ENCODE assay signal across 10 cellular contexts in the genomic region with DNA sequence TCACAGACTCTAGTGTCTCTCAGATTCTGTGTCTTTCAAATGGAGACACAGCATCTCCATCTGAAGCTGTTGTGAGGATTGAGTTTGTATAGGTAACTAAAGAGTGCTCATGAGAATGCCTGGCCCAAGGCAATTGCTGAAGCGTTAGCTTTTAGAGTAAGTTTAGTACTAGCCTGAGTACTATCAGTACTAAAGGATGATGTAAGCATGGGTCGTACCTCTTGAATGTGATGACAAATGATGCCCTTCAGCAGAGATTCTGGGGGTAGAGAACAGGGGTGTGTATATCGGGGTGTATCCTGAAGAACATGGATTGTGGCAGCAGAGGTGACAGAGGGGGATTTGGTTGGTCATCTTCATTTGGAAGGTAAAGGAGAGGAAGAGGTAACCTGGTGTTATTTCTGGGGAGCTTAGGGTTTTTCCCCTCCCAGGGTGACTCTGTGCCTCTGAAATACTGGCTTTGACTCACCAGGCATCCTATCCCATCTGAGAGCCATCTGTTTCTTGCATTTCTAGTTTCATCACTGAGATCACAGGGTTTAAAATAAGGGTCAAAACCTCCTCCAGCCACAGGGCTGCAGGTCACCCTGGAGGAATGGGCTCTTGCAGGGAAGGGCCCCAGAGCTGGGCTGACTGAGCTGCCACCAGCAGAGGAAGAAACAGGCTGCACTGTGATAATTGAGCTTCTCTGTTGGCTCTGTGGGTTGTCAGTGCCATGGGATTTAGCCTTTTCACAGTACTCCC.
DNase-seq lines count a peak whose midpoint lies in the region; ATAC-seq and TF ChIP-seq lines count a peak whose summit lies in the region.
"Had no signal": no experiment of that assay in that cellular context is flagged by ENCODE, and none has a peak within 500 bp of the region (broad histone marks: within the 10 kb centered on the region; RNA-seq: fewer than 3 reads in every experiment).

No MANE protein-coding gene starts in this region.

- H4K20me1 ChIP-seq in PC-9 (ENCODE audit: insufficient read depth), result no peaks in the 10 kb centered on the region

- no peaks in the 10 kb centered on the region for H3K9me3 ChIP-seq in PC-9 (ENCODE audit: insufficient read depth, low read depth)

- no peak overlapping the region for H3K27ac ChIP-seq in PC-9
- H3K27ac ChIP-seq: parathyroid adenoma had no signal

- H3K4me3 ChIP-seq in PC-9, result no peak overlapping the region

- intact Hi-C loops in PC-9 (cut with micrococcal nuclease; ENCODE audit: unreplicated experiment) (no loop called here), posterior vena cava (cut with DNase I) (no loop called here)

- peaks cover 34% of the 10 kb centered on the region; the same call in 1 of the 2 replicates for H3K27me3 ChIP-seq in PC-9 (ENCODE audit: insufficient read depth, low read depth)

- CTCF ChIA-PET in PC-9 (lab: Charles Lee), result interaction anchor here (0.6 kb wide), 1 partner anchor 54 kb away, joined by 3 read pairs; no protein-coding TSS in a partner anchor

- ATAC-seq in GM18499 (IDR thresholded peaks at IDR 0.05; ENCODE audit: insufficient read depth, unreplicated experiment) (peak; percentile 81), GM21528 (IDR thresholded peaks at IDR 0.05; ENCODE audit: low FRiP score, unreplicated experiment) (peak; percentile 75), HG03439 (IDR thresholded peaks at IDR 0.05; ENCODE audit: unreplicated experiment) (peak; percentile 86)

- H3K9me2 ChIP-seq in PC-9 (ENCODE audit: insufficient read depth), result no peaks in the 10 kb centered on the region

- no peak overlapping the region for H2AFZ ChIP-seq in PC-9
- H2AFZ ChIP-seq: parathyroid adenoma had no signal

- peak; percentile 34 for DNase-seq in myocyte (ENCODE audit: low read depth)
- DNase-seq in PC-9, result no peak
- DNase-seq in activated naive CD4-positive, alpha-beta T cell treated with Interleukin-2 at 50 U/mL for 16 hours, result no peak
- DNase-seq in cerebellar cortex (ENCODE audit: low spot score), result no peak
- no peak for DNase-seq in posterior vena cava (ENCODE audit: low spot score)
- DNase-seq: activated CD4-positive, alpha-beta T cell treated with anti-CD3 and anti-CD28 coated beads for 1 hour had no signal

- no peak for TF ChIP-seq CTCF in PC-9 (conservative IDR thresholded peaks at IDR 0.05)

- BruUV-seq in PC-9 (replicated peaks; lab: Mats Ljungman, UMichigan), result no TSS peak

- no peaks in the 10 kb centered on the region for H3K79me2 ChIP-seq in PC-9 (ENCODE audit: low read depth)
- H3K79me2 ChIP-seq: parathyroid adenoma had no signal

- H3K4me2 ChIP-seq in PC-9, result no peak overlapping the region

- no peaks in the 10 kb centered on the region for H3K36me3 ChIP-seq in PC-9 (ENCODE audit: low read depth)

- no peaks in the 10 kb centered on the region for H3F3A ChIP-seq in PC-9 (ENCODE audit: insufficient read depth, low read depth)

- POLR2A ChIA-PET in PC-9 (lab: Charles Lee; ENCODE audit: unreplicated experiment), result no interaction called here

- H3K4me1 ChIP-seq in PC-9 (replicated peaks; ENCODE audit: insufficient read depth), result no peaks in the 10 kb centered on the region
- H3K4me1 ChIP-seq: parathyroid adenoma had no signal
